ENCODE assay signal across 9 cellular contexts in the genomic region with DNA sequence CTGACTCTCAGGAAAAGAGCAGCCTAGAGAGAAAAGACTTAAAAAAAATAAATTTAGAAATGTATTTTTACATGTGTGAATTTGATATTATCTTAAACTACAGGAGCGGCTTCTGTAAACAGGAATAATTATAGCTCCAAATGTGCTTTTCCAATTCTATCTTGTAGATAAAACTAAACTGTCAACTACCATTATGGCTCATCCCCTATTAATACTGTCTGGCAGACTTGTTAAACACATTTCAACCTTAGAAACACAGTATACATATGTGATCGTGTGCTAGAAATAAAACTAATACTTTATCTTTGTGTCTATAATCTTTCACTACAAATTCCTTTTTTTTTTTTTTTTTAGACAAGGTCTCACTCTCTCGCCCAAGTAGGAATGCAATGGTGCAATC.
"Had no signal": no experiment of that assay in that cellular context is flagged by ENCODE, and none has a peak within 500 bp of the region (broad histone marks: within the 10 kb centered on the region; RNA-seq: fewer than 3 reads in every experiment).

No MANE protein-coding gene starts in this region.

- H3K27ac Mint-ChIP-seq: GM23338, IgD-negative memory B cell had no signal

- DNase-seq: H7, HFFc6, KG1 had no signal

- H3K4me3 Mint-ChIP-seq: GM23338, IgD-negative memory B cell had no signal

- H3K27ac ChIP-seq: HL-60 had no signal

- H3K4me1 Mint-ChIP-seq: IgD-negative memory B cell had no signal

- FAIRE-seq: HepG2 had no signal

- H3K4me3 ChIP-seq: GM23338, HAP-1 had no signal

- H3K4me2 ChIP-seq: GM23338 had no signal

- H3K9me3 ChIP-seq: HAP-1 had no signal

- ATAC-seq: HCT116, HepG2 had no signal

- H2AFZ ChIP-seq: GM23338 had no signal

- H3K36me3 ChIP-seq: HAP-1 had no signal
